In genomic region chr7:128858380-128859231, GRCh38 we compare ENCODE assay signal across 2 cellular contexts.
TF ChIP-seq lines count a peak whose summit lies in the region.

No MANE protein-coding gene starts in this region.

TF ChIP-seq in HEK293, 187 proteins besides CTCF, POLR2A, EP300 and RAD21:
- TF ChIP-seq ZSCAN4 (tag by site-specific recombination; IDR thresholded peaks at IDR 0.05) (peak; percentile 30; the same call in 1 of the 2 replicates), GLI2 (tag by site-specific recombination; IDR thresholded peaks at IDR 0.05; ENCODE audit: borderline replicate concordance, low read depth) (no peak), ZIC2 (tag by site-specific recombination; IDR thresholded peaks at IDR 0.05) (peak; percentile 60), GLIS1 (tag by site-specific recombination; IDR thresholded peaks at IDR 0.05) (peak; percentile 72), ZNF146 (tag by site-specific recombination; IDR thresholded peaks at IDR 0.05) (no peak)
TF ChIP-seq in HEK293: peak in this region for 3.

TF ChIP-seq in endothelial cell of umbilical vein, 7 proteins besides CTCF, POLR2A, EP300 and RAD21:
- TF ChIP-seq MYC (IDR thresholded peaks at IDR 0.05; ENCODE audit: low read depth, low read length) (no peak), POLR2AphosphoS5 (IDR thresholded peaks at IDR 0.05; ENCODE audit: insufficient read depth, low read depth, low read length) (no peak), JUN (IDR thresholded peaks at IDR 0.05; ENCODE audit: borderline replicate concordance, insufficient read depth, insufficient read length, low read depth) (no peak), GATA2 (IDR thresholded peaks at IDR 0.05; ENCODE audit: insufficient read depth, insufficient read length, low read depth, low read length) (no peak), FOS (IDR thresholded peaks at IDR 0.05; ENCODE audit: borderline replicate concordance, insufficient read depth, low read length) (no peak), EZH2 (IDR thresholded peaks at IDR 0.05; ENCODE audit: borderline replicate concordance, low read depth, low read length, severe bottlenecking) (no peak)
- TF ChIP-seq, protein P1, sequence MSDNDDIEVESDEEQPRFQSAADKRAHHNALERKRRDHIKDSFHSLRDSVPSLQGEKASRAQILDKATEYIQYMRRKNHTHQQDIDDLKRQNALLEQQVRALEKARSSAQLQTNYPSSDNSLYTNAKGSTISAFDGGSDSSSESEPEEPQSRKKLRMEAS (IDR thresholded peaks at IDR 0.05; ENCODE audit: insufficient read depth, insufficient read length): no peak
